ENCODE assay signal across 4 cellular contexts in genomic region chr5:745272-746142, GRCh38. TPM values are rescaled to one million over a fixed set of nuclear protein-coding genes. Genes with fewer than 3 reads are reported as not detected.
"Had no signal": no experiment of that assay in that cellular context is flagged by ENCODE, and none has a peak within 500 bp of the region (broad histone marks: within the 10 kb centered on the region; RNA-seq: fewer than 3 reads in every experiment).

No MANE protein-coding gene starts in this region.

RNA-seq across cellular contexts. Expression of gene ZDHHC11B, which starts 39.0 kb away (rescaled TPM):
- total RNA-seq: foreskin keratinocyte, osteocyte, pulmonary artery endothelial cell had no signal
- polyA plus RNA-seq: fibroblast of lung, foreskin keratinocyte had no signal
